23 cellular contexts compared by ENCODE assay signal in the genomic region with DNA sequence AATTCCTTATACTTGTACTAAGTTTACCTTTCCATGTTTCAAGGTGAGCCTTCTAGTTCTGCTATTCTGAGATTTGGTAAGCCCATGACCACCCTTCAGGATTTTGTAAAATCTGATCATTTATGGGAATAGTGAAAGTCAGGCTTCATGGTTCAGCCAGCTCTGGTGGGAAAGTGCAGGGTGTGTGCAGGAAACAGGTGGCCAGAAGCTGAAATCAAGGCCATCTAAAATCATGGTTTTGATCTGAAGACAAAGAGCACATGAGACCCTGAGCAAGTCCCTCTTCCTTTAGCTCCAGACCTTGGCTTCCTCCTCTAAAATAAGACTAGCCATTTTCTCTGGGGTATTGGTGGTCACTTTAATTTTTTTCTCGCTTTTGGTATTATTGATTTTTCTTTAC.
DNase-seq lines count a peak whose midpoint lies in the region; ATAC-seq and TF ChIP-seq lines count a peak whose summit lies in the region.
"Had no signal": no experiment of that assay in that cellular context is flagged by ENCODE, and none has a peak within 500 bp of the region (broad histone marks: within the 10 kb centered on the region; RNA-seq: fewer than 3 reads in every experiment).

No MANE protein-coding gene starts in this region.

- no peak overlapping the region for H3K4me3 ChIP-seq in uterus

- H3K27me3 Mint-ChIP-seq in activated naive CD4-positive, alpha-beta T cell treated with anti-CD3 and anti-CD28 coated beads, Interleukin-2, amount 50 U/mL, for 24 hours = no peaks in the 10 kb centered on the region
- no peaks in the 10 kb centered on the region for H3K27me3 Mint-ChIP-seq in endothelial cell (ENCODE audit: unreplicated experiment)
- no peaks in the 10 kb centered on the region for H3K27me3 Mint-ChIP-seq in progenitor cell of endocrine pancreas

- peaks cover 40% of the 10 kb centered on the region for H3K4me1 Mint-ChIP-seq in activated naive CD4-positive, alpha-beta T cell treated with anti-CD3 and anti-CD28 coated beads, Interleukin-2, amount 50 U/mL, for 24 hours
- H3K4me1 Mint-ChIP-seq in endothelial cell (ENCODE audit: unreplicated experiment) (peaks cover 69% of the 10 kb centered on the region), progenitor cell of endocrine pancreas (ENCODE audit: low read depth) (peaks cover 56% of the 10 kb centered on the region)

- H3K36me3 Mint-ChIP-seq in activated naive CD4-positive, alpha-beta T cell treated with anti-CD3 and anti-CD28 coated beads, Interleukin-2, amount 50 U/mL, for 24 hours = no peaks in the 10 kb centered on the region
- H3K36me3 Mint-ChIP-seq in activated naive CD4-positive, alpha-beta T cell treated with anti-CD3 and anti-CD28 coated beads, Interleukin-2, amount 50 U/mL, for 72 hours = peaks cover 0 to 5% of the 10 kb centered on the region in 2 donors
- H3K36me3 Mint-ChIP-seq in endothelial cell (ENCODE audit: low read depth, unreplicated experiment) (peaks cover 45% of the 10 kb centered on the region), progenitor cell of endocrine pancreas (ENCODE audit: insufficient read depth) (peaks cover 10% of the 10 kb centered on the region)
- H3K36me3 Mint-ChIP-seq: CD8-positive, alpha-beta T cell had no signal

- H3K27me3 ChIP-seq in uterus = no peaks in the 10 kb centered on the region

- H3K36me3 ChIP-seq in uterus = no peaks in the 10 kb centered on the region

- no peak overlapping the region for H3K4me3 Mint-ChIP-seq in activated naive CD4-positive, alpha-beta T cell treated with anti-CD3 and anti-CD28 coated beads, Interleukin-2, amount 50 U/mL, for 24 hours
- H3K4me3 Mint-ChIP-seq in endothelial cell (ENCODE audit: unreplicated experiment) (no peak overlapping the region), progenitor cell of endocrine pancreas (ENCODE audit: low read depth) (no peak overlapping the region)
- H3K4me3 Mint-ChIP-seq: CD8-positive, alpha-beta T cell had no signal

- H3K9me3 ChIP-seq in uterus = no peaks in the 10 kb centered on the region
- H3K9me3 ChIP-seq: SK-N-SH had no signal

- peak overlapping the region; percentile 25 for H3K27ac Mint-ChIP-seq in activated naive CD4-positive, alpha-beta T cell treated with anti-CD3 and anti-CD28 coated beads, Interleukin-2, amount 50 U/mL, for 24 hours
- no peak overlapping the region for H3K27ac Mint-ChIP-seq in activated naive CD4-positive, alpha-beta T cell treated with anti-CD3 and anti-CD28 coated beads, Interleukin-2, amount 50 U/mL, for 72 hours
- H3K27ac Mint-ChIP-seq in endothelial cell (ENCODE audit: unreplicated experiment) (peak overlapping the region; percentile 20), progenitor cell of endocrine pancreas (peak overlapping the region; percentile 11)
- H3K27ac Mint-ChIP-seq: CD8-positive, alpha-beta T cell had no signal

- intact Hi-C loops in uterus (cut with DNase I; ENCODE audit: low total_unique reads) = no loop called here

- H3K9me3 Mint-ChIP-seq in activated naive CD4-positive, alpha-beta T cell treated with anti-CD3 and anti-CD28 coated beads, Interleukin-2, amount 50 U/mL, for 24 hours = no peaks in the 10 kb centered on the region
- peaks cover 0 to 12% of the 10 kb centered on the region in 2 donors for H3K9me3 Mint-ChIP-seq in activated naive CD4-positive, alpha-beta T cell treated with anti-CD3 and anti-CD28 coated beads, Interleukin-2, amount 50 U/mL, for 72 hours
- H3K9me3 Mint-ChIP-seq in endothelial cell (ENCODE audit: unreplicated experiment) = no peaks in the 10 kb centered on the region
- no peaks in the 10 kb centered on the region for H3K9me3 Mint-ChIP-seq in progenitor cell of endocrine pancreas (ENCODE audit: low read depth)
- H3K9me3 Mint-ChIP-seq: CD8-positive, alpha-beta T cell had no signal

- no peak for TF ChIP-seq POLR2A in uterus (IDR thresholded peaks at IDR 0.05)

- no peak for TF ChIP-seq CTCF in endothelial cell (IDR thresholded peaks at IDR 0.05; ENCODE audit: unreplicated experiment)
- no peak for TF ChIP-seq CTCF in progenitor cell of endocrine pancreas (IDR thresholded peaks at IDR 0.05; ENCODE audit: unreplicated experiment)
- TF ChIP-seq CTCF in uterus (IDR thresholded peaks at IDR 0.05) = no peak

- H3K4me1 ChIP-seq in uterus = peaks cover 0 to 18% of the 10 kb centered on the region in 2 donors

- no peak for DNase-seq in activated naive CD4-positive, alpha-beta T cell treated with anti-CD3 and anti-CD28 coated beads, Interleukin-2, amount 50 U/mL, for 72 hours (ENCODE audit: low spot score in 2 of 2)
- DNase-seq in endothelial cell (ENCODE audit: low spot score) (no peak), progenitor cell of endocrine pancreas (ENCODE audit: low spot score, unreplicated experiment) (no peak), uterus (no peak), NCI-H2227 (lab: John Stamatoyannopoulos, UW; ENCODE audit: unreplicated experiment) (no peak), GM03348 (ENCODE audit: low spot score) (no peak), COR-L47 (lab: John Stamatoyannopoulos, UW) (no peak)
- DNase-seq: ACHN; C1 segment of cervical spinal cord; Calu3; CD8-positive, alpha-beta T cell; Karpas-422; NCI-H1417 treated with DMSO at 0.1 percent for 48 hours; NCI-H187 treated with DMSO at 0.1 percent for 48 hours; NCI-H345; NCI-H524; NCI-H774; NK-92 treated with Interleukin-12 subunit alpha and Interleukin-12 subunit beta, amount 100 ng/mL, for 24 hours; SIG-M5; SK-N-SH had no signal

- H3K27ac ChIP-seq in uterus = peak overlapping the region; percentile 3 to 57
- H3K27ac ChIP-seq: 22Rv1 had no signal

- ATAC-seq in activated naive CD4-positive, alpha-beta T cell treated with anti-CD3 and anti-CD28 coated beads, Interleukin-2, amount 50 U/mL, for 72 hours = no peak
- ATAC-seq: CD8-positive, alpha-beta T cell; Panc1 had no signal

Comparison
In these comparisons a context has a peak if more than half of its experiments do, and no peak if none do; other contexts are left out.
1. H3K27ac Mint-ChIP-seq: peak in activated naive CD4-positive, alpha-beta T cell treated with anti-CD3 and anti-CD28 coated beads, Interleukin-2, amount 50 U/mL, for 24 hours (single experiment), endothelial cell (single experiment) and progenitor cell of endocrine pancreas (single experiment); none in activated naive CD4-positive, alpha-beta T cell treated with anti-CD3 and anti-CD28 coated beads, Interleukin-2, amount 50 U/mL, for 72 hours (0 of 2).